In the genomic region with DNA sequence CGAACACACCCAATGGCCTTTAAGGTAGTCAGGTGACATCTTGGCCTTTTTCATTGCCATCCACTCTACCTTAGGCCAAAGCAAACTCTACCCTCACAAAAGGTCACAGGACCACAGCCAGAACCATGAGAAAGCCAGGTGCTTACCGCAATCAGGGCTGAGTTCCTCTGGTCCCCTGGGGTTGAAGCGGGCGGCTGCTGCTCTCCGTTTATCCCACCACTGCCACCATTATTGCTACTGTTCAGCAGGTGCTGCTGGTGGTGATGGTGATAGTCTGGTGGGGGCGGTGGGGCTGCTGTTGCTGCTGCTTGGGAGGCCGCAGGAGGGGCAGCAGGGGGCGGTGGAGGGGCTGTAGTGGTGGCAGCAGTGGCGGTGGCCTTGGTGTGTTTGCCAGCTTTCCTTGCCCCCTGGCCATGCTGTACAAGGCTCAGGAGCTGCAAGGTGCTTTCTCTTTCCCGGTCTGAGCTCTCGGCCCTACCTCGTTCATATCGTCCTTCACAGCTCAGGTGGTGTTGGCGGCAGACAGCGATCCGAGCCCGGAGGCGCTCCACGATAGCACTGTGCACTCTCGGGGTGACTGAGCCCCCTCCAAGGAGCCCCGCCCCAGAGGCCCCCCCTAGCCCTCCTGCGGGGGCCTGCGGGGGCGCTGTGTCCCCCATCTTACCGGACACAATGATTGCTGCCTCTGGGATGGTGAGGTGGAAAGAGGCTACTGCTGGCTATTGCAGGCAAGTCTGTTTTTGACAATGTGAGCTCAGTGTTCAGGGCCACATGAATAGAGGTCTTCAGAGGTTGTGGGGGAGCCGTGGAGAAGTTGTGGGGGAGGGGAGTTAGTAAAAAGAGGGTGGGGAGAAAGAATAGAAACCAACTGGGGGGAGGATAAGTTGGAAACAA, we compare ENCODE assay signal across 8 cellular contexts. TPM values are rescaled to one million over a fixed set of nuclear protein-coding genes. Genes with fewer than 3 reads are reported as not detected.
A peak's percentile ranks its signal among the peaks of the same experiment; 100 is the strongest.
DNase-seq lines count a peak whose midpoint lies in the region; ATAC-seq and TF ChIP-seq lines count a peak whose summit lies in the region.

No MANE protein-coding gene starts in this region.

- peak; percentile 23 for ATAC-seq in HG02852 (IDR thresholded peaks at IDR 0.05; ENCODE audit: unreplicated experiment)

- H3K27me3 Mint-ChIP-seq in activated naive CD4-positive, alpha-beta T cell treated with anti-CD3 and anti-CD28 coated beads, Interleukin-2, amount 50 U/mL, for 24 hours = no peaks in the 10 kb centered on the region
- no peaks in the 10 kb centered on the region for H3K27me3 Mint-ChIP-seq in progenitor cell of endocrine pancreas

- DNase-seq in RPMI7951 (ENCODE audit: low read depth) = peak; percentile 56
- peak; percentile 81 for DNase-seq in cardiac septum (ENCODE audit: low spot score)
- peak; percentile 12 for DNase-seq in progenitor cell of endocrine pancreas (ENCODE audit: low spot score, unreplicated experiment)
- DNase-seq in NCI-H524 (lab: John Stamatoyannopoulos, UW) = no peak
- DNase-seq in NCI-H1694 (lab: John Stamatoyannopoulos, UW) = no peak

- intact Hi-C loops in cardiac septum (cut with DNase I) = loop anchor here (2.0 kb wide), 1 partner anchor 99 kb away; no protein-coding TSS in a partner anchor

- peak overlapping the region; percentile 55 for H3K4me3 ChIP-seq in GM12875 (ENCODE audit: low read depth, low read length)

- peak overlapping the region; percentile 99 for H3K4me3 Mint-ChIP-seq in activated naive CD4-positive, alpha-beta T cell treated with anti-CD3 and anti-CD28 coated beads, Interleukin-2, amount 50 U/mL, for 24 hours
- peak overlapping the region; percentile 92 for H3K4me3 Mint-ChIP-seq in progenitor cell of endocrine pancreas (ENCODE audit: low read depth)

- no peaks in the 10 kb centered on the region for H3K9me3 Mint-ChIP-seq in activated naive CD4-positive, alpha-beta T cell treated with anti-CD3 and anti-CD28 coated beads, Interleukin-2, amount 50 U/mL, for 24 hours
- H3K9me3 Mint-ChIP-seq in progenitor cell of endocrine pancreas (ENCODE audit: low read depth) = no peaks in the 10 kb centered on the region

- H3K36me3 Mint-ChIP-seq in activated naive CD4-positive, alpha-beta T cell treated with anti-CD3 and anti-CD28 coated beads, Interleukin-2, amount 50 U/mL, for 24 hours = peaks cover 14% of the 10 kb centered on the region
- H3K36me3 Mint-ChIP-seq in progenitor cell of endocrine pancreas (ENCODE audit: insufficient read depth) = peaks cover 1% of the 10 kb centered on the region

- peak overlapping the region; percentile 96 for H3K27ac Mint-ChIP-seq in activated naive CD4-positive, alpha-beta T cell treated with anti-CD3 and anti-CD28 coated beads, Interleukin-2, amount 50 U/mL, for 24 hours
- H3K27ac Mint-ChIP-seq in progenitor cell of endocrine pancreas = peak overlapping the region; percentile 57

- TF ChIP-seq CTCF in GM12875 (IDR thresholded peaks at IDR 0.05; ENCODE audit: borderline replicate concordance, insufficient read depth, low read depth, low read length) = peak; percentile 69
- peak; percentile 40 for TF ChIP-seq CTCF in progenitor cell of endocrine pancreas (IDR thresholded peaks at IDR 0.05; ENCODE audit: unreplicated experiment)

- H3K4me1 Mint-ChIP-seq in activated naive CD4-positive, alpha-beta T cell treated with anti-CD3 and anti-CD28 coated beads, Interleukin-2, amount 50 U/mL, for 24 hours = peaks cover 38% of the 10 kb centered on the region
- peaks cover 50% of the 10 kb centered on the region for H3K4me1 Mint-ChIP-seq in progenitor cell of endocrine pancreas (ENCODE audit: low read depth)

RNA-seq across cellular contexts. Expression of a gene that starts 1.5 kb away (rescaled TPM):
- 9.4 and 14.8 TPM in 2 replicates for total RNA-seq in RPMI7951 (2014; rRNA removed; shearing (Covaris generic))
- total RNA-seq in cardiac septum (4.8 TPM), progenitor cell of endocrine pancreas (17.6 and 18.8 TPM in 2 replicates)

RNA-seq across cellular contexts. Expression of a gene that starts 48.2 kb away (rescaled TPM):
- 16.0 and 19.3 TPM in 2 replicates for total RNA-seq in RPMI7951 (2014; rRNA removed; shearing (Covaris generic))
- 16.4 TPM for total RNA-seq in cardiac septum
- total RNA-seq in progenitor cell of endocrine pancreas = 25.9 and 26.3 TPM in 2 replicates

RNA-seq across cellular contexts. Expression of a gene that starts 48.3 kb away (rescaled TPM):
- total RNA-seq in RPMI7951 (2014; rRNA removed; shearing (Covaris generic)) = 9.4 TPM in 2 replicates
- total RNA-seq in cardiac septum = 7.6 TPM
- 10.6 TPM in 2 replicates for total RNA-seq in progenitor cell of endocrine pancreas

Comparison
In these comparisons a context has a peak if more than half of its experiments do, and no peak if none do; other contexts are left out.
1. DNase-seq: peak in RPMI7951 (single experiment), cardiac septum (single experiment) and progenitor cell of endocrine pancreas (single experiment); none in NCI-H524 (0 of 2) and NCI-H1694 (single experiment).